In the genomic region with DNA sequence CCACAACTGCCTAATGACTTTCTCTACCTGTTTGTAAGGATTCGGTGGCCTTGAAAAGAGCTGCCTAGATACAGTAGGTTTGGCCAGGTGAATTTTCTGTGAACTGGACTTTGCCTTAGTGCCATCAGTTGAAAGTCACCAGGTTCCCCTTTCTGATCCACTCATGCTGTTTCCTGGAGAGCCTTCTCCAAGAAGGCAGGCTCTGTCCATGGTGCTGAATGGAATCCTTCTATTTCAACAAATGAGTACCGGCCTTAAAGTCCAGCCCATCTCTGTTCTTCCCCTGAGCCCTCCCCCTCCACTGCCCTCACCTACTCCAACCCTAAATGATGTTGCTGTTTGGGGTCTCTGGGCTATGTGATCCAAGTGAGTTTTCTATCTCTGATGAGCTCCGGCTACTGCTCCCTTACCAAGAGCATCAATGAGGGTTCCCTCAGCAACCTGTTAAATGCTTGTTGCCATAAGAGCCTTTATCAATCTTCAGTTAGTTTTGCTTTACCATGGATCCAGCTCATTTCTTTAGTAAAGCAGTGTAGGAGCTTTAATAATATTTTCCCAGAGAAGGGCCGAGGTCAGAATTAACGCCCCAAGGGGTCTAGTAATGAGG, we compare ENCODE assay signal across 10 cellular contexts.
DNase-seq lines count a peak whose midpoint lies in the region; ATAC-seq and TF ChIP-seq lines count a peak whose summit lies in the region.
"Had no signal": no experiment of that assay in that cellular context is flagged by ENCODE, and none has a peak within 500 bp of the region (broad histone marks: within the 10 kb centered on the region; RNA-seq: fewer than 3 reads in every experiment).

No MANE protein-coding gene starts in this region.

- no peaks in the 10 kb centered on the region for H3K4me1 ChIP-seq in PC-9 (replicated peaks; ENCODE audit: insufficient read depth)

- H3K27me3 ChIP-seq in PC-9 (ENCODE audit: insufficient read depth, low read depth) (peaks cover 25% of the 10 kb centered on the region), MG63 (no peaks in the 10 kb centered on the region)

- no peaks in the 10 kb centered on the region for H4K20me1 ChIP-seq in PC-9 (ENCODE audit: insufficient read depth)

- no peak overlapping the region for H3K27ac ChIP-seq in PC-9
- H3K27ac ChIP-seq: C4-2B had no signal

- POLR2A ChIA-PET in PC-9 (lab: Charles Lee; ENCODE audit: unreplicated experiment): no interaction called here

- no peaks in the 10 kb centered on the region for H3K4me1 Mint-ChIP-seq in activated naive CD4-positive, alpha-beta T cell treated with anti-CD3 and anti-CD28 coated beads for 36 hours (ENCODE audit: low read depth)

- no peak for TF ChIP-seq CTCF in PC-9 (conservative IDR thresholded peaks at IDR 0.05)

- H3K4me3 Mint-ChIP-seq in activated naive CD4-positive, alpha-beta T cell treated with anti-CD3 and anti-CD28 coated beads for 36 hours: no peak overlapping the region

- H3F3A ChIP-seq in PC-9 (ENCODE audit: insufficient read depth, low read depth): no peaks in the 10 kb centered on the region

- no peaks in the 10 kb centered on the region for H3K79me2 ChIP-seq in PC-9 (ENCODE audit: low read depth)

- BruUV-seq in PC-9 (replicated peaks; lab: Mats Ljungman, UMichigan): no TSS peak

- no peaks in the 10 kb centered on the region for H3K9me2 ChIP-seq in PC-9 (ENCODE audit: insufficient read depth)

- CTCF ChIA-PET in activated naive CD4-positive, alpha-beta T cell treated with anti-CD3 and anti-CD28 coated beads for 36 hours (lab: Charles Lee): no interaction called here
- CTCF ChIA-PET in PC-9 (lab: Charles Lee): no interaction called here

- H3K4me2 ChIP-seq in PC-9: no peak overlapping the region

- H3K4me3 ChIP-seq in PC-9 (no peak overlapping the region), MG63 (no peak overlapping the region)

- H3K27ac Mint-ChIP-seq in activated naive CD4-positive, alpha-beta T cell treated with anti-CD3 and anti-CD28 coated beads for 36 hours: no peak overlapping the region

- H2AFZ ChIP-seq in PC-9: no peak overlapping the region

- no peaks in the 10 kb centered on the region for H3K36me3 Mint-ChIP-seq in activated naive CD4-positive, alpha-beta T cell treated with anti-CD3 and anti-CD28 coated beads for 36 hours (ENCODE audit: low read depth)

- peak; percentile 38 for DNase-seq in activated naive CD4-positive, alpha-beta T cell treated with anti-CD3 and anti-CD28 coated beads for 36 hours
- DNase-seq in activated naive CD4-positive, alpha-beta T cell (lab: John Stamatoyannopoulos, UW): no peak
- peak; percentile 22 to 35 for DNase-seq in PC-9
- peak; percentile 29 for DNase-seq in fibroblast of gingiva (ENCODE audit: low read depth)
- peak; percentile 15 for DNase-seq in smooth muscle cell of the brain vasculature (ENCODE audit: low read depth, low spot score)
- DNase-seq in MG63: no peak
- DNase-seq in retina: no peak
- DNase-seq: NCI-H2081 had no signal

- H3K27me3 Mint-ChIP-seq in activated naive CD4-positive, alpha-beta T cell treated with anti-CD3 and anti-CD28 coated beads for 36 hours (ENCODE audit: low read depth): peaks cover 2% of the 10 kb centered on the region

- H3K9me3 ChIP-seq in PC-9 (ENCODE audit: insufficient read depth, low read depth): no peaks in the 10 kb centered on the region
- no peaks in the 10 kb centered on the region for H3K9me3 ChIP-seq in MG63

- no peaks in the 10 kb centered on the region for H3K9me3 Mint-ChIP-seq in activated naive CD4-positive, alpha-beta T cell treated with anti-CD3 and anti-CD28 coated beads for 36 hours

- ATAC-seq in HG02798 (IDR thresholded peaks at IDR 0.05; ENCODE audit: poor library complexity, unreplicated experiment): no peak

- H3K36me3 ChIP-seq in PC-9 (ENCODE audit: low read depth) (no peaks in the 10 kb centered on the region), MG63 (no peaks in the 10 kb centered on the region)

- intact Hi-C loops in activated naive CD4-positive, alpha-beta T cell treated with anti-CD3 and anti-CD28 coated beads for 36 hours (cut with micrococcal nuclease): no loop called here
- intact Hi-C loops in PC-9 (cut with micrococcal nuclease; ENCODE audit: unreplicated experiment): no loop called here

Comparison
In these comparisons a context has a peak if more than half of its experiments do, and no peak if none do; other contexts are left out.
1. DNase-seq: peak in activated naive CD4-positive, alpha-beta T cell treated with anti-CD3 and anti-CD28 coated beads for 36 hours (single experiment), PC-9 (2 of 2), fibroblast of gingiva (single experiment) and smooth muscle cell of the brain vasculature (single experiment); none in activated naive CD4-positive, alpha-beta T cell (0 of 4), MG63 (single experiment) and retina (single experiment).